18 cellular contexts compared by ENCODE assay signal in the genomic region with DNA sequence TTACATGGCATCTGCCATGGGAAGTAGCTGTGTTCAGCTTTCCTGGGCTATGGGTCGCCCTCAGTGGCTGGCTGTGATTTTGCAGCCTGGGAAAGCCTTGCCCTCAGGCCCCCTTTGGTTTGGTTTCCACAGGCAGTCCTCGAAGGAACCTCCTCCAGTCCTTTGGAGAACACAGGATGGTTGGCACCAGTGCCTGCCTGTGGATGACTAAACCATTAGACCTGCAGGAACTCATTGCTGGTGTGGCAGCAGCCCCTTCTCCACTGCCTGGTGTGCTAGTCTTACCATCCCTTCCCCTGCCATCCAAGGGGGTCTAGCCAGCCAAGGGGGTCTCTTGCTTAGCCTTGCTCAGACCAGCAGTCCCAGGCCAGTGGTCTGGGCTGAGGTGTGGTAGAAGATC.
"Had no signal": no experiment of that assay in that cellular context is flagged by ENCODE, and none has a peak within 500 bp of the region (broad histone marks: within the 10 kb centered on the region; RNA-seq: fewer than 3 reads in every experiment).

No MANE protein-coding gene starts in this region.

- H3K27me3 Mint-ChIP-seq: progenitor cell of endocrine pancreas had no signal

- H3K4me1 ChIP-seq: neural progenitor cell, pancreas had no signal

- H3K9me3 ChIP-seq: heart left ventricle, pancreas had no signal

- H3K36me3 ChIP-seq: heart left ventricle, neural progenitor cell, pancreas had no signal

- ATAC-seq: heart left ventricle, left lobe of liver, pancreas, right cardiac atrium had no signal

- H3K4me1 Mint-ChIP-seq: endodermal cell, memory B cell had no signal

- H3K4me3 Mint-ChIP-seq: endodermal cell; memory B cell; natural killer cell treated with Interleukin-12 subunit alpha and Interleukin-12 subunit beta and Interleukin-15 and Interleukin-18, amount 100 ng/mL, for 72 hours; neural progenitor cell had no signal

- H3K27ac ChIP-seq: coronary artery, heart left ventricle, neural progenitor cell, pancreas had no signal

- DNase-seq: effector CD4-positive, alpha-beta T cell; endodermal cell; heart left ventricle; hippocampal formation; midbrain; nucleus accumbens; pancreas; right cardiac atrium; stimulated activated CD4-positive, alpha-beta T cell treated with anti-CD3 and anti-CD28 coated beads, Interleukin-2, amount 100 ng/mL, for 48 hours; stimulated activated naive CD4-positive, alpha-beta T cell treated with Interleukin-2 at 50 U/mL for 16 hours; trophoblast cell had no signal

- H3K4me3 ChIP-seq: coronary artery, heart left ventricle, neural progenitor cell, pancreas, smooth muscle cell had no signal

- H3K27ac Mint-ChIP-seq: endodermal cell; memory B cell; natural killer cell treated with Interleukin-12 subunit alpha and Interleukin-12 subunit beta and Interleukin-15 and Interleukin-18, amount 100 ng/mL, for 72 hours; neural progenitor cell; progenitor cell of endocrine pancreas had no signal

- H3K36me3 Mint-ChIP-seq: memory B cell; natural killer cell treated with Interleukin-12 subunit alpha and Interleukin-12 subunit beta and Interleukin-15 and Interleukin-18, amount 100 ng/mL, for 72 hours; neural progenitor cell had no signal
